1 cellular context compared by ENCODE assay signal in the genomic region with DNA sequence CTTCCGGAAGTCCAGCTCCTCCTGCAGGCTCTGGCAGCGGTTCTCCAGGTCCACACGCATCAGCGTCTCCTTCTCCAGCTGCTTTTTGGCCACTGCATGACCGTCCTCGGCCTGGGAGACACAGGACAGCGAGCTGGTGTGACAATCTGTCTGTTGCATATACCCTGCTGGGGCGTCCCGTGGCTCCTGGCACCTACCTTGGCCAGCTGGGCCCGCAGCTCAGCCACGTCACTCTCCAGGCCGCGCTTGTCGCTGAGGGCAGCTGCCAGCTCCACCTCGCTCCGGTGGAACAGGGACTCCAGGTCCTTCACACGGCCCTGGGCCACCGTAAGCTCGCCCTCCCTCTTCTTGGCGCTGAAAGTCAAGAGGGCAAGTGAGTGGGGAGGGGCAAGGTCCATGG.
TF ChIP-seq lines count a peak whose summit lies in the region.

No MANE protein-coding gene starts in this region.

TF ChIP-seq in GM12878, 131 proteins besides CTCF, POLR2A, EP300 and RAD21:
- TF ChIP-seq SREBF2 (IDR thresholded peaks at IDR 0.05; ENCODE audit: low read length) (no peak), ZNF24 (IDR thresholded peaks at IDR 0.05) (no peak), FOXM1 (IDR thresholded peaks at IDR 0.05; ENCODE audit: low read depth, low read length) (no peak), PAX5 (IDR thresholded peaks at IDR 0.05; ENCODE audit: borderline replicate concordance, low read depth, low read length) (no peak), SRF (IDR thresholded peaks at IDR 0.05; ENCODE audit: low read depth in 2 of 2, low read length in 2 of 2) (no peak), BHLHE40 (IDR thresholded peaks at IDR 0.05; ENCODE audit: borderline replicate concordance in 1 of 2, low read depth in 2 of 2, low read length in 1 of 2) (no peak), RBBP5 (conservative IDR thresholded peaks at IDR 0.05) (no peak), LARP7 (IDR thresholded peaks at IDR 0.05) (no peak), CHD1 (IDR thresholded peaks at IDR 0.05; ENCODE audit: low read depth, low read length) (no peak), NRF1 (conservative IDR thresholded peaks at IDR 0.05; ENCODE audit: low read depth, low read length) (no peak), SUZ12 (IDR thresholded peaks at IDR 0.05; ENCODE audit: unreplicated experiment) (no peak), CHD2 (IDR thresholded peaks at IDR 0.05; ENCODE audit: borderline replicate concordance, low read depth, low read length) (no peak)
- TF ChIP-seq, protein P1, sequence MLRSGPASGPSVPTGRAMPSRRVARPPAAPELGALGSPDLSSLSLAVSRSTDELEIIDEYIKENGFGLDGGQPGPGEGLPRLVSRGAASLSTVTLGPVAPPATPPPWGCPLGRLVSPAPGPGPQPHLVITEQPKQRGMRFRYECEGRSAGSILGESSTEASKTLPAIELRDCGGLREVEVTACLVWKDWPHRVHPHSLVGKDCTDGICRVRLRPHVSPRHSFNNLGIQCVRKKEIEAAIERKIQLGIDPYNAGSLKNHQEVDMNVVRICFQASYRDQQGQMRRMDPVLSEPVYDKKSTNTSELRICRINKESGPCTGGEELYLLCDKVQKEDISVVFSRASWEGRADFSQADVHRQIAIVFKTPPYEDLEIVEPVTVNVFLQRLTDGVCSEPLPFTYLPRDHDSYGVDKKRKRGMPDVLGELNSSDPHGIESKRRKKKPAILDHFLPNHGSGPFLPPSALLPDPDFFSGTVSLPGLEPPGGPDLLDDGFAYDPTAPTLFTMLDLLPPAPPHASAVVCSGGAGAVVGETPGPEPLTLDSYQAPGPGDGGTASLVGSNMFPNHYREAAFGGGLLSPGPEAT (IDR thresholded peaks at IDR 0.05; ENCODE audit: low read depth), result no peak
